Comparison of ENCODE assay signal across 9 cellular contexts in genomic region chr1:75950176-75950575, GRCh38. TPM values are rescaled to one million over a fixed set of nuclear protein-coding genes. Genes with fewer than 3 reads are reported as not detected.
"Had no signal": no experiment of that assay in that cellular context is flagged by ENCODE, and none has a peak within 500 bp of the region (broad histone marks: within the 10 kb centered on the region; RNA-seq: fewer than 3 reads in every experiment).

No MANE protein-coding gene starts in this region.

- H3K4me3 ChIP-seq: GM23338 had no signal

- H3K4me3 Mint-ChIP-seq: GM23338, H9, IgD-negative memory B cell had no signal

- H3K27me3 Mint-ChIP-seq: IgD-negative memory B cell had no signal

- H3K27ac Mint-ChIP-seq: GM23338, H9 had no signal

- H3K27ac ChIP-seq: HL-60 had no signal

- DNase-seq: H9, HCEC 1CT, KBM-7 had no signal

- H3K36me3 Mint-ChIP-seq: IgD-negative memory B cell had no signal

- ATAC-seq: GM23338, HepG2 had no signal

- H3K4me1 Mint-ChIP-seq: GM23338, H9, IgD-negative memory B cell had no signal

RNA-seq across cellular contexts. Expression of gene ASB17, which starts 18.0 kb away (rescaled TPM):
- total RNA-seq: GM23338, H1, H9, HepG2, HT1080 had no signal
- polyA plus RNA-seq: GM23338, H1, HepG2, IgD-negative memory B cell had no signal
